11 cellular contexts compared by ENCODE assay signal in the genomic region with DNA sequence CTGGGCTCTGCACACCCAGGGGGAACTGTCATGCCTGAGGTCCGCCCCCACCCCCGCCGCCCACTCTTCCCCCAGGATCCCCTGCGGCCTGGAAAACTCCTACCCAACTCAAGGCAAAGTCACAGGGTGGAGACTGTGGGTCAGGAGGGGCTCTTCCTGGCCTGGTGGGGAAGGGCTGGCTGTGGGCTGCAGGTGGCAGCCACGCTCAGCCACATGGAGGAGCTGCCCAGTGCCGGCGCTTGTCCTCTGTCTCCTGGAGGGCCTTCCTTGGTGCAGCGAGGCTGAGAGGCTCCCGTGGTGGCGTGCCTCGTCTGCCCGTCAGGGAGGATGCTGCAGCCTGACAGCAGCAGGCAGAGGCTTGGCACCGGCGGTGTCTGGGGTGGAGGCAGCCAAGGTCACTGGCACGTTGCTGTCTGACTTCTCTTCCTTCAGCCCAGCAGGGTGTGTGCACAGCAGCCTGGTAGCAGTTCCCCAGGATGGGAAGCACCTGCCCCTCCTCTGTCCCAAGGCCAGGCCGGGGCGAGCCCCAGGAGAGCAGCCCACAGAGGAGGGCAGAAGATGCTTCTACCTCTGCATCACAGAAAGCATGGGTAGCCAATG.
DNase-seq lines count a peak whose midpoint lies in the region; ATAC-seq, FAIRE-seq and TF ChIP-seq lines count a peak whose summit lies in the region.
"Had no signal": no experiment of that assay in that cellular context is flagged by ENCODE, and none has a peak within 500 bp of the region (broad histone marks: within the 10 kb centered on the region; RNA-seq: fewer than 3 reads in every experiment).

No MANE protein-coding gene starts in this region.

- H3K4me2 ChIP-seq in K562 (ENCODE audit: insufficient read depth, low read length) = no peak overlapping the region

- no peaks in the 10 kb centered on the region for H3K79me2 ChIP-seq in K562 (ENCODE audit: control insufficient read depth, insufficient read depth, low read length)

- H3K36me3 ChIP-seq in K562 (ENCODE audit: control insufficient read depth, insufficient read depth, low read length) (no peaks in the 10 kb centered on the region), left lung (peaks cover 0 to 1% of the 10 kb centered on the region in 2 donors), testis (ENCODE audit: low read depth, missing control alignments) (no peaks in the 10 kb centered on the region)

- WGBS in K562 (ENCODE audit: insufficient coverage, low coverage, missing lambda C conversion rate) = 1% methylated on average over 14 of the region's 17 CpGs
- WGBS in testis, 2 donors = 65 to 81% methylated on average over 4 to 17 of the region's 17 CpGs

- POLR2A ChIA-PET in K562 (lab: Yijun Ruan, JAX) = interaction anchor here (1.2 kb wide), 1 partner anchor 9 kb away, joined by 3 read pairs; no protein-coding TSS in a partner anchor

- intact Hi-C loops in K562 (cut with micrococcal nuclease) (no loop called here), left lung (cut with DNase I) (no loop called here), testis (cut with DNase I; ENCODE audit: low total_unique reads) (no loop called here)

- TF ChIP-seq POLR2A in K562 (conservative IDR thresholded peaks at IDR 0.05) (no peak), testis (IDR thresholded peaks at IDR 0.05) (no peak)

- TF ChIP-seq CTCF in K562 (IDR thresholded peaks at IDR 0.05 in 2 of 3, conservative IDR thresholded peaks at IDR 0.05 in 1 of 3; ENCODE audit: insufficient read depth in 2 of 3, low read depth in 1 of 3, low read length in 3 of 3) (no peak), left lung (IDR thresholded peaks at IDR 0.05) (no peak), testis (IDR thresholded peaks at IDR 0.05) (no peak)

- DNase-seq in NCI-H82 (lab: John Stamatoyannopoulos, UW) (peak; percentile 5), NCI-H82 treated with DMSO at 0.1 percent for 48 hours (lab: John Stamatoyannopoulos, UW; ENCODE audit: unreplicated experiment) (no peak), K562 (ENCODE audit: extremely low read depth in 1 of 4, low spot score in 3 of 4) (no peak), left lung (peak; percentile 29 to 77), testis (peak; percentile 80), NCI-H1417 treated with DMSO at 0.1 percent for 48 hours (lab: John Stamatoyannopoulos, UW) (no peak), NCI-H748 (lab: John Stamatoyannopoulos, UW; ENCODE audit: unreplicated experiment) (no peak), GM03348 (ENCODE audit: low spot score) (no peak)

- no TSS peak for BruUV-seq in K562 (replicated peaks; lab: Mats Ljungman, UMichigan)

- H3K4me3 ChIP-seq in K562 (no peak overlapping the region), left lung (no peak overlapping the region), testis (no peak overlapping the region)

- no peaks in the 10 kb centered on the region for H3K9me1 ChIP-seq in K562 (ENCODE audit: control insufficient read depth, insufficient read depth, low read length)

- no peak for FAIRE-seq in K562 (lab: Jason Lieb, UNC)

- H3K4me1 ChIP-seq in K562 (replicated peaks in 1 of 2; ENCODE audit: control insufficient read depth in 2 of 2, insufficient read depth in 2 of 2, low read length in 2 of 2) (peaks cover 0 to 5% of the 10 kb centered on the region in 2 experiments; a peak in 1 of 5 replicates), left lung (peaks cover 4 to 17% of the 10 kb centered on the region in 2 donors), testis (peaks cover 64% of the 10 kb centered on the region)

- peaks cover 0 to 51% of the 10 kb centered on the region in 2 experiments; a peak in 3 of 5 replicates for H3K27me3 ChIP-seq in K562 (ENCODE audit: control insufficient read depth in 2 of 2, insufficient read depth in 2 of 2, low read length in 2 of 2)
- H3K27me3 ChIP-seq in left lung = peaks cover 0 to 55% of the 10 kb centered on the region in 2 donors
- no peaks in the 10 kb centered on the region for H3K27me3 ChIP-seq in testis

- no peak for TF ChIP-seq EP300 in K562 (IDR thresholded peaks at IDR 0.05; ENCODE audit: low read length)

- ATAC-seq in K562 = no peak
- no peak for ATAC-seq in left lung
- ATAC-seq: naive thymus-derived CD8-positive, alpha-beta T cell had no signal

- CTCF ChIA-PET in K562 (lab: Yijun Ruan, JAX; ENCODE audit: low intra/inter-chr PET ratio) = no interaction called here

- no peak overlapping the region for H2AFZ ChIP-seq in K562 (ENCODE audit: low read depth, low read length)

- H4K20me1 ChIP-seq in K562 (replicated peaks; ENCODE audit: control insufficient read depth, insufficient read depth, low read length) = no peaks in the 10 kb centered on the region

- H3K9me3 ChIP-seq in K562 (replicated peaks; ENCODE audit: control insufficient read depth, insufficient read depth, low read depth, low read length) (no peaks in the 10 kb centered on the region), left lung (no peaks in the 10 kb centered on the region), testis (no peaks in the 10 kb centered on the region)

- H3K9ac ChIP-seq in K562 (ENCODE audit: insufficient read depth in 1 of 2, low read depth in 2 of 2, low read length in 2 of 2) = no peak overlapping the region

- in situ Hi-C loops in K562 (cut with MboI) = no loop called here

- H3K27ac ChIP-seq in K562 (ENCODE audit: extremely low read depth, low read depth, low read length) (no peak overlapping the region), left lung (peak overlapping the region in 1 of 2 donors; percentile 8), testis (no peak overlapping the region)
- H3K27ac ChIP-seq: 22Rv1, RWPE1 had no signal

- TF ChIP-seq RAD21 in K562 (CRISPR knock-in tag; conservative IDR thresholded peaks at IDR 0.05 in 1 of 2, IDR thresholded peaks at IDR 0.05 in 1 of 2) = no peak

TF ChIP-seq in K562, 482 proteins besides CTCF, POLR2A, EP300 and RAD21:
- TF ChIP-seq ZNF23 (CRISPR knock-in tag; IDR thresholded peaks at IDR 0.05) (no peak), STAT5A (IDR thresholded peaks at IDR 0.05; ENCODE audit: borderline replicate concordance, low read length) (no peak), EGR1 (conservative IDR thresholded peaks at IDR 0.05) (peak; percentile 59)
- TF ChIP-seq, protein P1, sequence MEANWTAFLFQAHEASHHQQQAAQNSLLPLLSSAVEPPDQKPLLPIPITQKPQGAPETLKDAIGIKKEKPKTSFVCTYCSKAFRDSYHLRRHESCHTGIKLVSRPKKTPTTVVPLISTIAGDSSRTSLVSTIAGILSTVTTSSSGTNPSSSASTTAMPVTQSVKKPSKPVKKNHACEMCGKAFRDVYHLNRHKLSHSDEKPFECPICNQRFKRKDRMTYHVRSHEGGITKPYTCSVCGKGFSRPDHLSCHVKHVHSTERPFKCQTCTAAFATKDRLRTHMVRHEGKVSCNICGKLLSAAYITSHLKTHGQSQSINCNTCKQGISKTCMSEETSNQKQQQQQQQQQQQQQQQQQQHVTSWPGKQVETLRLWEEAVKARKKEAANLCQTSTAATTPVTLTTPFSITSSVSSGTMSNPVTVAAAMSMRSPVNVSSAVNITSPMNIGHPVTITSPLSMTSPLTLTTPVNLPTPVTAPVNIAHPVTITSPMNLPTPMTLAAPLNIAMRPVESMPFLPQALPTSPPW (CRISPR knock-in tag; IDR thresholded peaks at IDR 0.05) = no peak

Comparison
In these comparisons a context has a peak if more than half of its experiments do, and no peak if none do; other contexts are left out.
1. DNase-seq: peak in NCI-H82 (single experiment), left lung (2 of 2) and testis (single experiment); none in NCI-H82 treated with DMSO at 0.1 percent for 48 hours (single experiment), K562 (0 of 4), NCI-H1417 treated with DMSO at 0.1 percent for 48 hours (single experiment), NCI-H748 (single experiment) and GM03348 (single experiment).